Comparison of ENCODE assay signal across 8 cellular contexts in the genomic region with DNA sequence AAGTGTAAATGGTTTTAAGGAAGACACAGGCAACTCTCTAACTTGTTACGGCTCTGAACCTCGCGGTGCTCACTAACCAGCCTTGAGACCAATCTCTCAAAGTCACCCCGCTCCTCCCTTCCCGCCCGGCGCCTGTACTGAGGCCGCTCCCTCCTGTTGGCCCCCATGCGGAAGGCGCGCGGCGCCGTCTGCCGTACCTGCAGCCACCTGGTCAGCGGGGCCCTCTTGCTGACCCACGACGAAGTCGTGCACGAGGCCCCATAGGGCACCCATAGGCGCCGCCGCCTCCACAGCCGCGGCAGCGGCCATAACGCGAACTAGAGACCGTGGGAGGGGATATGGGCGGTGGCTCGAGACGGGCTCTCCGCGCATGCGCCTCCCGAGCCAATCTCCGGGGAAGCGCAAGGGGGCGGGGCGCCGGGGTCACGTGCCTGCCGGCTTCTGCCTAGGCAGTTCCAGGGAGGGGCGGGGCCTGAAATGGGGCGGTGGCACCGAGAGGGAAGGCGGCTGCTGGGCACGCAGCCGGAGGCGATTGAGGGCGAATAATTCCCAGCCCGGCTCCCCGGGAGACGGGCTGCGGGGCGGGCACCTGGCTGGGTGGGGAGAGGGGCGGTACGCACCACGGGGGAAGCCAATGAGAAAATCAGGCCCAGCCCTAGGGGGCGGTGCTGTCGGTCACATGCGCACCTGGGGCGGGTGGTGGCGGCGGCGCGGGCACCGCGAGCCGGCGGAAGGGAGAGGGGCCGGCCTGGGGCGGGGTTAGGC. TPM values are rescaled to one million over a fixed set of nuclear protein-coding genes. Genes with fewer than 3 reads are reported as not detected.
DNase-seq lines count a peak whose midpoint lies in the region; ATAC-seq and TF ChIP-seq lines count a peak whose summit lies in the region.

A gene with protein sequence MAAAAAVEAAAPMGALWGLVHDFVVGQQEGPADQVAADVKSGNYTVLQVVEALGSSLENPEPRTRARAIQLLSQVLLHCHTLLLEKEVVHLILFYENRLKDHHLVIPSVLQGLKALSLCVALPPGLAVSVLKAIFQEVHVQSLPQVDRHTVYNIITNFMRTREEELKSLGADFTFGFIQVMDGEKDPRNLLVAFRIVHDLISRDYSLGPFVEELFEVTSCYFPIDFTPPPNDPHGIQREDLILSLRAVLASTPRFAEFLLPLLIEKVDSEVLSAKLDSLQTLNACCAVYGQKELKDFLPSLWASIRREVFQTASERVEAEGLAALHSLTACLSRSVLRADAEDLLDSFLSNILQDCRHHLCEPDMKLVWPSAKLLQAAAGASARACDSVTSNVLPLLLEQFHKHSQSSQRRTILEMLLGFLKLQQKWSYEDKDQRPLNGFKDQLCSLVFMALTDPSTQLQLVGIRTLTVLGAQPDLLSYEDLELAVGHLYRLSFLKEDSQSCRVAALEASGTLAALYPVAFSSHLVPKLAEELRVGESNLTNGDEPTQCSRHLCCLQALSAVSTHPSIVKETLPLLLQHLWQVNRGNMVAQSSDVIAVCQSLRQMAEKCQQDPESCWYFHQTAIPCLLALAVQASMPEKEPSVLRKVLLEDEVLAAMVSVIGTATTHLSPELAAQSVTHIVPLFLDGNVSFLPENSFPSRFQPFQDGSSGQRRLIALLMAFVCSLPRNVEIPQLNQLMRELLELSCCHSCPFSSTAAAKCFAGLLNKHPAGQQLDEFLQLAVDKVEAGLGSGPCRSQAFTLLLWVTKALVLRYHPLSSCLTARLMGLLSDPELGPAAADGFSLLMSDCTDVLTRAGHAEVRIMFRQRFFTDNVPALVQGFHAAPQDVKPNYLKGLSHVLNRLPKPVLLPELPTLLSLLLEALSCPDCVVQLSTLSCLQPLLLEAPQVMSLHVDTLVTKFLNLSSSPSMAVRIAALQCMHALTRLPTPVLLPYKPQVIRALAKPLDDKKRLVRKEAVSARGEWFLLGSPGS (minus strand): TSS at position 347 of the 765 bp plus-strand sequence. CDS start 38 bp downstream, at position 309.

- TF ChIP-seq CTCF in AG04450 (IDR thresholded peaks at IDR 0.05; ENCODE audit: low read depth, low read length) (no peak), WTC11 (IDR thresholded peaks at IDR 0.05) (no peak), cardiac fibroblast (IDR thresholded peaks at IDR 0.05; ENCODE audit: low read depth, low read length) (no peak)

- H3K9me3 Mint-ChIP-seq in WTC11, result no peaks in the 10 kb centered on the region

- H3K4me3 Mint-ChIP-seq in WTC11, result peak within 1 kb of the TSS; percentile 81

- CTCF ChIA-PET in AG04450 (lab: Charles Lee), result interaction anchor here (0.6 to 3.1 kb wide), 3 partner anchors 37 to 56 kb away, joined by 3 to 26 read pairs (median 3); no protein-coding TSS in a partner anchor
- CTCF ChIA-PET in WTC11 (lab: Charles Lee), result interaction anchor here (0.6 to 2.4 kb wide), 13 partner anchors 10 to 114 kb away, joined by 4 to 36 read pairs (median 10); no protein-coding TSS in a partner anchor

- POLR2A ChIA-PET in AG04450 (lab: Yijun Ruan, JAX), result interaction anchor here (0.6 to 1.7 kb wide), 5 partner anchors 41 to 56 kb away, joined by 3 to 10 read pairs (median 5); no protein-coding TSS in a partner anchor
- POLR2A ChIA-PET in WTC11 (lab: Charles Lee), result interaction anchor here (1.0 to 1.6 kb wide), 6 partner anchors 14 to 56 kb away, joined by 3 to 6 read pairs (median 4); no protein-coding TSS in a partner anchor

- H3K36me3 Mint-ChIP-seq in WTC11, result peaks cover 6% of the 10 kb centered on the region; the same call in 1 of the 2 replicates

- DNase-seq in AG04450 (ENCODE audit: low read depth, low spot score) (peak; percentile 96), NCI-H226 (peak; percentile 95), WTC11 (ENCODE audit: low spot score) (peak; percentile 100), cardiac fibroblast (ENCODE audit: low read depth in 2 of 2) (peak; percentile 98 to 99), inferior parietal cortex (ENCODE audit: extremely low spot score) (peak; percentile 95)
- DNase-seq in stimulated activated CD4-positive, alpha-beta T cell treated with anti-CD3 and anti-CD28 coated beads, Interleukin-12 subunit alpha, Interleukin-12 subunit beta, amount 100 ng/mL, for 24 hours (ENCODE audit: low read depth in 2 of 2), result peak; percentile 99 to 100

- H3K27me3 ChIP-seq in AG04450 (ENCODE audit: control insufficient read depth, insufficient read depth, low read length), result no peaks in the 10 kb centered on the region

- H3K4me3 ChIP-seq in AG04450 (ENCODE audit: low read depth, low read length) (peak within 1 kb of the TSS; percentile 78), cardiac fibroblast (replicated peaks in 1 of 2; ENCODE audit: low read depth in 2 of 2, low read length in 2 of 2) (peak within 1 kb of the TSS; percentile 69 to 99)

- ATAC-seq in GM18909 (IDR thresholded peaks at IDR 0.05; ENCODE audit: poor library complexity, unreplicated experiment) (peak; percentile 91), HG03175 (IDR thresholded peaks at IDR 0.05; ENCODE audit: unreplicated experiment) (peak; percentile 95), WTC11 (peak; percentile 88)

- peak within 1 kb of the TSS; percentile 91 for H3K27ac Mint-ChIP-seq in WTC11

- H3K27me3 Mint-ChIP-seq in WTC11 (ENCODE audit: low read depth), result peaks cover 21% of the 10 kb centered on the region

- H3K27ac ChIP-seq in AG04450 (ENCODE audit: low read depth, low read length), result peak within 1 kb of the TSS; percentile 87

- H3K9me3 ChIP-seq in AG04450 (ENCODE audit: control insufficient read depth, insufficient read depth, low read length), result no peaks in the 10 kb centered on the region; the same call in 1 of the 2 replicates

- H3K4me1 Mint-ChIP-seq in WTC11, result peaks cover 59% of the 10 kb centered on the region

TF ChIP-seq in WTC11, 78 proteins besides CTCF, POLR2A, EP300 and RAD21 (continues in another document):
- TF ChIP-seq, protein P1, sequence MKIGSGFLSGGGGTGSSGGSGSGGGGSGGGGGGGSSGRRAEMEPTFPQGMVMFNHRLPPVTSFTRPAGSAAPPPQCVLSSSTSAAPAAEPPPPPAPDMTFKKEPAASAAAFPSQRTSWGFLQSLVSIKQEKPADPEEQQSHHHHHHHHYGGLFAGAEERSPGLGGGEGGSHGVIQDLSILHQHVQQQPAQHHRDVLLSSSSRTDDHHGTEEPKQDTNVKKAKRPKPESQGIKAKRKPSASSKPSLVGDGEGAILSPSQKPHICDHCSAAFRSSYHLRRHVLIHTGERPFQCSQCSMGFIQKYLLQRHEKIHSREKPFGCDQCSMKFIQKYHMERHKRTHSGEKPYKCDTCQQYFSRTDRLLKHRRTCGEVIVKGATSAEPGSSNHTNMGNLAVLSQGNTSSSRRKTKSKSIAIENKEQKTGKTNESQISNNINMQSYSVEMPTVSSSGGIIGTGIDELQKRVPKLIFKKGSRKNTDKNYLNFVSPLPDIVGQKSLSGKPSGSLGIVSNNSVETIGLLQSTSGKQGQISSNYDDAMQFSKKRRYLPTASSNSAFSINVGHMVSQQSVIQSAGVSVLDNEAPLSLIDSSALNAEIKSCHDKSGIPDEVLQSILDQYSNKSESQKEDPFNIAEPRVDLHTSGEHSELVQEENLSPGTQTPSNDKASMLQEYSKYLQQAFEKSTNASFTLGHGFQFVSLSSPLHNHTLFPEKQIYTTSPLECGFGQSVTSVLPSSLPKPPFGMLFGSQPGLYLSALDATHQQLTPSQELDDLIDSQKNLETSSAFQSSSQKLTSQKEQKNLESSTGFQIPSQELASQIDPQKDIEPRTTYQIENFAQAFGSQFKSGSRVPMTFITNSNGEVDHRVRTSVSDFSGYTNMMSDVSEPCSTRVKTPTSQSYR (CRISPR knock-in tag; IDR thresholded peaks at IDR 0.05), result no peak; the same call in 1 of the 2 replicates
- 0 out of 2 replicates have a peak, but pooled peaks have one; percentile 42 for TF ChIP-seq KAT7 (CRISPR knock-in tag; IDR thresholded peaks at IDR 0.05; ENCODE audit: borderline replicate concordance)
- TF ChIP-seq, protein P2, sequence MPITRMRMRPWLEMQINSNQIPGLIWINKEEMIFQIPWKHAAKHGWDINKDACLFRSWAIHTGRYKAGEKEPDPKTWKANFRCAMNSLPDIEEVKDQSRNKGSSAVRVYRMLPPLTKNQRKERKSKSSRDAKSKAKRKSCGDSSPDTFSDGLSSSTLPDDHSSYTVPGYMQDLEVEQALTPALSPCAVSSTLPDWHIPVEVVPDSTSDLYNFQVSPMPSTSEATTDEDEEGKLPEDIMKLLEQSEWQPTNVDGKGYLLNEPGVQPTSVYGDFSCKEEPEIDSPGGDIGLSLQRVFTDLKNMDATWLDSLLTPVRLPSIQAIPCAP (CRISPR knock-in tag; IDR thresholded peaks at IDR 0.05), result no peak; the same call in 1 of the 2 replicates
- TF ChIP-seq, protein P3, sequence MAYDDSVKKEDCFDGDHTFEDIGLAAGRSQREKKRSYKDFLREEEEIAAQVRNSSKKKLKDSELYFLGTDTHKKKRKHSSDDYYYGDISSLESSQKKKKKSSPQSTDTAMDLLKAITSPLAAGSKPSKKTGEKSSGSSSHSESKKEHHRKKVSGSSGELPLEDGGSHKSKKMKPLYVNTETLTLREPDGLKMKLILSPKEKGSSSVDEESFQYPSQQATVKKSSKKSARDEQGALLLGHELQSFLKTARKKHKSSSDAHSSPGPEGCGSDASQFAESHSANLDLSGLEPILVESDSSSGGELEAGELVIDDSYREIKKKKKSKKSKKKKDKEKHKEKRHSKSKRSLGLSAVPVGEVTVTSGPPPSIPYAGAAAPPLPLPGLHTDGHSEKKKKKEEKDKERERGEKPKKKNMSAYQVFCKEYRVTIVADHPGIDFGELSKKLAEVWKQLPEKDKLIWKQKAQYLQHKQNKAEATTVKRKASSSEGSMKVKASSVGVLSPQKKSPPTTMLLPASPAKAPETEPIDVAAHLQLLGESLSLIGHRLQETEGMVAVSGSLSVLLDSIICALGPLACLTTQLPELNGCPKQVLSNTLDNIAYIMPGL (CRISPR knock-in tag; IDR thresholded peaks at IDR 0.05), result no peak
- no peak for TF ChIP-seq GTF2I (CRISPR knock-in tag; conservative IDR thresholded peaks at IDR 0.05)
- TF ChIP-seq, protein P4, sequence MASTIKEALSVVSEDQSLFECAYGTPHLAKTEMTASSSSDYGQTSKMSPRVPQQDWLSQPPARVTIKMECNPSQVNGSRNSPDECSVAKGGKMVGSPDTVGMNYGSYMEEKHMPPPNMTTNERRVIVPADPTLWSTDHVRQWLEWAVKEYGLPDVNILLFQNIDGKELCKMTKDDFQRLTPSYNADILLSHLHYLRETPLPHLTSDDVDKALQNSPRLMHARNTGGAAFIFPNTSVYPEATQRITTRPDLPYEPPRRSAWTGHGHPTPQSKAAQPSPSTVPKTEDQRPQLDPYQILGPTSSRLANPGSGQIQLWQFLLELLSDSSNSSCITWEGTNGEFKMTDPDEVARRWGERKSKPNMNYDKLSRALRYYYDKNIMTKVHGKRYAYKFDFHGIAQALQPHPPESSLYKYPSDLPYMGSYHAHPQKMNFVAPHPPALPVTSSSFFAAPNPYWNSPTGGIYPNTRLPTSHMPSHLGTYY (CRISPR knock-in tag; IDR thresholded peaks at IDR 0.05), result no peak
- no peak for TF ChIP-seq ZNF121 (CRISPR knock-in tag; IDR thresholded peaks at IDR 0.05)
- no peak for TF ChIP-seq TCF7 (CRISPR knock-in tag; IDR thresholded peaks at IDR 0.05; ENCODE audit: low read depth)
- no peak for TF ChIP-seq EMX1 (CRISPR knock-in tag; IDR thresholded peaks at IDR 0.05)
- TF ChIP-seq OVOL2 (CRISPR knock-in tag; IDR thresholded peaks at IDR 0.05; ENCODE audit: borderline replicate concordance), result no peak

RNA-seq across cellular contexts. Expression of the gene that starts here (rescaled TPM):
- polyA plus RNA-seq in AG04450 (2011; rRNA removed), result 71.5 and 80.2 TPM in 2 replicates
- polyA minus RNA-seq in AG04450 (2011; rRNA and poly(A)+ RNA removed), result 144 and 158 TPM in 2 replicates
- 135 to 153 TPM (median 141 TPM) in 3 replicates for total RNA-seq in WTC11 (2021)

Comparison
In these comparisons a context has a peak if more than half of its experiments do, and no peak if none do; other contexts are left out.
1. Peak in every context shown above with its lines: DNase-seq, ATAC-seq, H3K4me3 ChIP-seq and H3K27ac ChIP-seq.